Comparison of ENCODE assay signal across 6 cellular contexts in genomic region chr1:983736-984475, GRCh38. TPM values are rescaled to one million over a fixed set of nuclear protein-coding genes. Genes with fewer than 3 reads are reported as not detected.
DNase-seq lines count a peak whose midpoint lies in the region; ATAC-seq and TF ChIP-seq lines count a peak whose summit lies in the region.

No MANE protein-coding gene starts in this region.

- TF ChIP-seq CTCF in HFFc6 (IDR thresholded peaks at IDR 0.05) (peak; percentile 97), cardiac muscle cell (IDR thresholded peaks at IDR 0.05; ENCODE audit: low read depth, low read length) (peak; percentile 61)

- no peak overlapping the region for H3K4me3 Mint-ChIP-seq in HFFc6
- H3K4me3 Mint-ChIP-seq in stimulated activated memory B cell treated with anti-CD40 and anti-IgM and Interleukin-4, amounts not matched to agents 10 μg/mL and 1 μg/mL and 100 μg/mL, for 72 hours: no peak overlapping the region

- no peak overlapping the region for H3K27ac Mint-ChIP-seq in HFFc6
- no peak overlapping the region for H3K27ac Mint-ChIP-seq in stimulated activated memory B cell treated with anti-CD40 and anti-IgM and Interleukin-4, amounts not matched to agents 10 μg/mL and 1 μg/mL and 100 μg/mL, for 72 hours

- no peaks in the 10 kb centered on the region for H3K4me1 Mint-ChIP-seq in HFFc6 (ENCODE audit: low read depth)
- H3K4me1 Mint-ChIP-seq in stimulated activated memory B cell treated with anti-CD40 and anti-IgM and Interleukin-4, amounts not matched to agents 10 μg/mL and 1 μg/mL and 100 μg/mL, for 72 hours: no peaks in the 10 kb centered on the region

- H3K27me3 Mint-ChIP-seq in HFFc6 (ENCODE audit: insufficient read depth): peaks cover 19% of the 10 kb centered on the region
- H3K27me3 Mint-ChIP-seq in stimulated activated memory B cell treated with anti-CD40 and anti-IgM and Interleukin-4, amounts not matched to agents 10 μg/mL and 1 μg/mL and 100 μg/mL, for 72 hours: peaks cover 66% of the 10 kb centered on the region

- peak overlapping the region; percentile 13 for H3K4me3 ChIP-seq in cardiac muscle cell

- H3K4me1 ChIP-seq in cardiac muscle cell (ENCODE audit: low read depth): peaks cover 3% of the 10 kb centered on the region

- ATAC-seq in stimulated activated memory B cell treated with anti-CD40 and anti-IgM and Interleukin-4, amounts not matched to agents 10 μg/mL and 1 μg/mL and 100 μg/mL, for 72 hours: peak; percentile 59
- ATAC-seq in GM18511 (IDR thresholded peaks at IDR 0.05; ENCODE audit: unreplicated experiment): no peak

- H3K27ac ChIP-seq in cardiac muscle cell: no peak overlapping the region

- H3K9me3 ChIP-seq in cardiac muscle cell (ENCODE audit: low read depth): no peaks in the 10 kb centered on the region

- H3K36me3 Mint-ChIP-seq in HFFc6 (ENCODE audit: low read depth): 0 out of 2 replicates have a peak, but pooled peaks cover 5% of the 10 kb centered on the region
- H3K36me3 Mint-ChIP-seq in stimulated activated memory B cell treated with anti-CD40 and anti-IgM and Interleukin-4, amounts not matched to agents 10 μg/mL and 1 μg/mL and 100 μg/mL, for 72 hours: peaks cover 6% of the 10 kb centered on the region

- no peaks in the 10 kb centered on the region for H3K36me3 ChIP-seq in cardiac muscle cell

- no peak for DNase-seq in HFFc6
- peak; percentile 66 to 73 for DNase-seq in activated CD4-positive, alpha-beta T cell treated with anti-CD3 and anti-CD28 coated beads, Interleukin-2, amount 50 U/mL, for 48 hours
- peak; percentile 27 to 61 for DNase-seq in cardiac muscle cell (ENCODE audit: low read depth in 1 of 2, low spot score in 1 of 2)
- DNase-seq in NOMO-1 treated with DMSO at 0.1 percent for 48 hours (lab: John Stamatoyannopoulos, UW; ENCODE audit: unreplicated experiment): no peak

- H3K27me3 ChIP-seq in cardiac muscle cell: peaks cover 52% of the 10 kb centered on the region

- no peaks in the 10 kb centered on the region for H3K9me3 Mint-ChIP-seq in HFFc6
- peaks cover 4% of the 10 kb centered on the region for H3K9me3 Mint-ChIP-seq in stimulated activated memory B cell treated with anti-CD40 and anti-IgM and Interleukin-4, amounts not matched to agents 10 μg/mL and 1 μg/mL and 100 μg/mL, for 72 hours

RNA-seq across cellular contexts. Expression of gene PERM1, which starts 2.0 kb away (rescaled TPM):
- total RNA-seq in HFFc6 (2021; fragmentation: NEBNext Ultra II Directional; extraction: Animal tissue kit (Norgen Biotek cat#: 25700)): under 1 TPM in 2 of 6 experiments, not detected in 4; 0.17 to 0.18 TPM
- 0.49 and 1.0 TPM in 2 replicates for total RNA-seq in cardiac muscle cell
- 0.71 and 0.77 TPM in 2 replicates for polyA plus RNA-seq in cardiac muscle cell

RNA-seq across cellular contexts. Expression of gene HES4, which starts 16.0 kb away (rescaled TPM):
- total RNA-seq in HFFc6 (2021; fragmentation: NEBNext Ultra II Directional; extraction: Animal tissue kit (Norgen Biotek cat#: 25700)): 10 to 100 TPM; 14.1 to 17.4 (median 15.6) TPM
- total RNA-seq in cardiac muscle cell: 54.4 and 89.4 TPM in 2 replicates
- polyA plus RNA-seq in cardiac muscle cell: 45.7 and 83.6 TPM in 2 replicates

RNA-seq across cellular contexts. Expression of gene PLEKHN1, which starts 17.6 kb away (rescaled TPM):
- 1 to 10 TPM; 5.2 to 6.9 (median 6.0) TPM for total RNA-seq in HFFc6 (2021; fragmentation: NEBNext Ultra II Directional; extraction: Animal tissue kit (Norgen Biotek cat#: 25700))
- 0.36 TPM in 1 of 2 replicates, not detected in the other for total RNA-seq in cardiac muscle cell
- polyA plus RNA-seq in cardiac muscle cell: 0.60 TPM in 2 replicates

RNA-seq across cellular contexts. Expression of gene KLHL17, which starts 23.5 kb away (rescaled TPM):
- 10 to 100 TPM; 12.2 to 17.5 (median 13.2) TPM for total RNA-seq in HFFc6 (2021; fragmentation: NEBNext Ultra II Directional; extraction: Animal tissue kit (Norgen Biotek cat#: 25700))
- total RNA-seq in cardiac muscle cell: 16.2 and 42.9 TPM in 2 replicates
- 31.5 and 40.6 TPM in 2 replicates for polyA plus RNA-seq in cardiac muscle cell

RNA-seq across cellular contexts. Expression of gene NOC2L, which starts 24.9 kb away (rescaled TPM):
- 100 to 1,000 TPM; 112 to 142 (median 119) TPM for total RNA-seq in HFFc6 (2021; fragmentation: NEBNext Ultra II Directional; extraction: Animal tissue kit (Norgen Biotek cat#: 25700))
- total RNA-seq in cardiac muscle cell: 98.2 and 119 TPM in 2 replicates
- 95.4 and 122 TPM in 2 replicates for polyA plus RNA-seq in cardiac muscle cell

Comparison
In these comparisons a context has a peak if more than half of its experiments do, and no peak if none do; other contexts are left out.
1. DNase-seq: peak in activated CD4-positive, alpha-beta T cell treated with anti-CD3 and anti-CD28 coated beads, Interleukin-2, amount 50 U/mL, for 48 hours (2 of 2) and cardiac muscle cell (2 of 2); none in HFFc6 (single experiment) and NOMO-1 treated with DMSO at 0.1 percent for 48 hours (single experiment).